Comparison of ENCODE assay signal across 15 cellular contexts in genomic region chr12:69916541-69917270, GRCh38.
A peak's percentile ranks its signal among the peaks of the same experiment; 100 is the strongest.
DNase-seq lines count a peak whose midpoint lies in the region; ATAC-seq and TF ChIP-seq lines count a peak whose summit lies in the region.
"Had no signal": no experiment of that assay in that cellular context is flagged by ENCODE, and none has a peak within 500 bp of the region (broad histone marks: within the 10 kb centered on the region; RNA-seq: fewer than 3 reads in every experiment).

No MANE protein-coding gene starts in this region.

- DNase-seq in WTC11 (ENCODE audit: low spot score) (no peak), left ventricle myocardium inferior (no peak), coronary artery (ENCODE audit: low spot score) (no peak)
- DNase-seq: activated CD8-positive, alpha-beta T cell treated with anti-CD3 and anti-CD28 coated beads for 36 hours; NCI-H1092; stimulated activated naive CD4-positive, alpha-beta T cell treated with Interleukin-2 at 50 U/mL for 16 hours had no signal

- H3K27ac Mint-ChIP-seq in WTC11: peak overlapping the region; percentile 61; the same call in 1 of the 2 replicates
- H3K27ac Mint-ChIP-seq: activated CD8-positive, alpha-beta T cell treated with anti-CD3 and anti-CD28 coated beads for 36 hours; activated T-helper 2 cell treated with anti-CD3 and anti-CD28 coated beads, Interferon-gamma antibody, Interleukin-2, Interleukin-4, amounts not matched to agents 10 μg/mL and 5 μg/mL and 100 μg/mL, durations not matched to agents 14 hours and 24 hours and 36 hours had no signal

- ATAC-seq in HG03103 (IDR thresholded peaks at IDR 0.05; ENCODE audit: low read depth, unreplicated experiment) (peak; percentile 61), WTC11 (peak; percentile 67; the same call in 1 of the 2 replicates), HG03196 (IDR thresholded peaks at IDR 0.05; ENCODE audit: unreplicated experiment) (no peak), GM19395 (IDR thresholded peaks at IDR 0.05; ENCODE audit: unreplicated experiment) (no peak), GM21786 (IDR thresholded peaks at IDR 0.05; ENCODE audit: unreplicated experiment) (no peak)
- ATAC-seq: activated CD8-positive, alpha-beta T cell treated with anti-CD3 and anti-CD28 coated beads for 36 hours had no signal

- H3K36me3 Mint-ChIP-seq in WTC11: peaks cover 22% of the 10 kb centered on the region

- H3K36me3 ChIP-seq in left ventricle myocardium inferior: no peaks in the 10 kb centered on the region
- no peaks in the 10 kb centered on the region for H3K36me3 ChIP-seq in skeletal muscle tissue (ENCODE audit: control insufficient read depth in 3 of 3, insufficient read depth in 3 of 3, low read length in 3 of 3)
- H3K36me3 ChIP-seq: BLaER1 treated with 17β-estradiol and CSF1 and Interleukin-3, amounts not matched to agents 10 nM and 100 nM had no signal

- POLR2A ChIA-PET in WTC11 (lab: Charles Lee): no interaction called here

- CTCF ChIA-PET in WTC11 (lab: Charles Lee): no interaction called here

- H3K9ac ChIP-seq in skeletal muscle tissue (ENCODE audit: low read depth in 1 of 3, low read length in 3 of 3): no peak overlapping the region
- H3K9ac ChIP-seq: BLaER1 treated with 17β-estradiol and CSF1 and Interleukin-3, amounts not matched to agents 10 nM and 100 nM had no signal

- H3K4me1 Mint-ChIP-seq in WTC11: peaks cover 8% of the 10 kb centered on the region; the same call in 1 of the 2 replicates

- H3K4me3 Mint-ChIP-seq in WTC11: no peak overlapping the region
- H3K4me3 Mint-ChIP-seq: activated CD8-positive, alpha-beta T cell treated with anti-CD3 and anti-CD28 coated beads for 36 hours had no signal

- H3K9me3 Mint-ChIP-seq in WTC11: peaks cover 17% of the 10 kb centered on the region
- H3K9me3 Mint-ChIP-seq: activated CD8-positive, alpha-beta T cell treated with anti-CD3 and anti-CD28 coated beads for 36 hours; activated T-helper 2 cell treated with anti-CD3 and anti-CD28 coated beads, Interferon-gamma antibody, Interleukin-2, Interleukin-4, amounts not matched to agents 10 μg/mL and 5 μg/mL and 100 μg/mL, durations not matched to agents 14 hours and 24 hours and 36 hours had no signal

- TF ChIP-seq CTCF in WTC11 (IDR thresholded peaks at IDR 0.05) (no peak), left ventricle myocardium inferior (IDR thresholded peaks at IDR 0.05; ENCODE audit: borderline replicate concordance) (no peak), coronary artery (IDR thresholded peaks at IDR 0.05) (no peak)

- no peaks in the 10 kb centered on the region for H3K9me3 ChIP-seq in left ventricle myocardium inferior (replicated peaks)
- no peaks in the 10 kb centered on the region for H3K9me3 ChIP-seq in skeletal muscle tissue (ENCODE audit: control insufficient read depth in 3 of 3, low read length in 3 of 3)

- intact Hi-C loops in left ventricle myocardium inferior (cut with micrococcal nuclease): no loop called here

- H3K4me3 ChIP-seq in left ventricle myocardium inferior (no peak overlapping the region), skeletal muscle tissue (ENCODE audit: low read length in 3 of 3) (no peak overlapping the region), coronary artery (no peak overlapping the region)
- H3K4me3 ChIP-seq: BLaER1 treated with 17β-estradiol and CSF1 and Interleukin-3, amounts not matched to agents 10 nM and 100 nM; SK-N-MC; skin epidermis had no signal

- H3K27me3 ChIP-seq in left ventricle myocardium inferior (ENCODE audit: low read depth) (no peaks in the 10 kb centered on the region), skeletal muscle tissue (ENCODE audit: control insufficient read depth in 3 of 3, insufficient read depth in 3 of 3, low read length in 3 of 3) (no peaks in the 10 kb centered on the region)
- H3K27me3 ChIP-seq: BLaER1 treated with 17β-estradiol and CSF1 and Interleukin-3, amounts not matched to agents 10 nM and 100 nM had no signal

- no peaks in the 10 kb centered on the region for H3K27me3 Mint-ChIP-seq in WTC11 (ENCODE audit: low read depth)

- H3K27ac ChIP-seq in left ventricle myocardium inferior (replicated peaks) (peak overlapping the region; percentile 59), skeletal muscle tissue (ENCODE audit: low read depth, low read length) (peak overlapping the region; percentile 21), coronary artery (peak overlapping the region in 1 of 2 donors; percentile 61)
- H3K27ac ChIP-seq: BLaER1 treated with 17β-estradiol and CSF1 and Interleukin-3, amounts not matched to agents 10 nM and 100 nM; SK-N-MC had no signal

- H3K4me1 ChIP-seq in left ventricle myocardium inferior (no peaks in the 10 kb centered on the region), skeletal muscle tissue (ENCODE audit: control insufficient read depth in 3 of 3, insufficient read depth in 3 of 3, low read length in 3 of 3) (no peaks in the 10 kb centered on the region)

TF ChIP-seq in WTC11, 78 proteins besides CTCF, POLR2A, EP300 and RAD21 (continues in another document):
- TF ChIP-seq NR3C1 (CRISPR knock-in tag; conservative IDR thresholded peaks at IDR 0.05; ENCODE audit: low read depth): no peak
- no peak for TF ChIP-seq ZNF425 (CRISPR knock-in tag; conservative IDR thresholded peaks at IDR 0.05)
- no peak for TF ChIP-seq GRHL2 (CRISPR knock-in tag; IDR thresholded peaks at IDR 0.05; ENCODE audit: insufficient replicate concordance, severe bottlenecking)
- no peak for TF ChIP-seq ZBTB43 (CRISPR knock-in tag; IDR thresholded peaks at IDR 0.05)
- no peak for TF ChIP-seq ATF2 (CRISPR knock-in tag; IDR thresholded peaks at IDR 0.05; ENCODE audit: borderline replicate concordance, low read depth)
- no peak for TF ChIP-seq E2F4 (CRISPR knock-in tag; IDR thresholded peaks at IDR 0.05; ENCODE audit: borderline replicate concordance, low read depth)
- TF ChIP-seq, protein P1, sequence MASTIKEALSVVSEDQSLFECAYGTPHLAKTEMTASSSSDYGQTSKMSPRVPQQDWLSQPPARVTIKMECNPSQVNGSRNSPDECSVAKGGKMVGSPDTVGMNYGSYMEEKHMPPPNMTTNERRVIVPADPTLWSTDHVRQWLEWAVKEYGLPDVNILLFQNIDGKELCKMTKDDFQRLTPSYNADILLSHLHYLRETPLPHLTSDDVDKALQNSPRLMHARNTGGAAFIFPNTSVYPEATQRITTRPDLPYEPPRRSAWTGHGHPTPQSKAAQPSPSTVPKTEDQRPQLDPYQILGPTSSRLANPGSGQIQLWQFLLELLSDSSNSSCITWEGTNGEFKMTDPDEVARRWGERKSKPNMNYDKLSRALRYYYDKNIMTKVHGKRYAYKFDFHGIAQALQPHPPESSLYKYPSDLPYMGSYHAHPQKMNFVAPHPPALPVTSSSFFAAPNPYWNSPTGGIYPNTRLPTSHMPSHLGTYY (CRISPR knock-in tag; IDR thresholded peaks at IDR 0.05): no peak

Comparison
In these comparisons a context has a peak if more than half of its experiments do, and no peak if none do; other contexts are left out.
1. ATAC-seq: peak in HG03103 (single experiment) and WTC11 (single experiment); none in HG03196 (single experiment), GM19395 (single experiment) and GM21786 (single experiment).